In genomic region chr16:63568184-63568583, GRCh38 we compare ENCODE assay signal across 3 cellular contexts.
TF ChIP-seq lines count a peak whose summit lies in the region.

No MANE protein-coding gene starts in this region.

TF ChIP-seq in GM23338, 12 proteins besides CTCF, POLR2A, EP300 and RAD21 (continues in another document):
- TF ChIP-seq EZH2phosphoT487 (IDR thresholded peaks at IDR 0.05; ENCODE audit: unreplicated experiment) (no peak), ZNF114 (CRISPR knock-in tag; IDR thresholded peaks at IDR 0.05) (no peak), ZNF331 (CRISPR knock-in tag; IDR thresholded peaks at IDR 0.05; ENCODE audit: low read depth) (no peak), JUNB (IDR thresholded peaks at IDR 0.05; ENCODE audit: unreplicated experiment) (no peak), STAT1 (IDR thresholded peaks at IDR 0.05; ENCODE audit: unreplicated experiment) (no peak), POLR2AphosphoS5 (IDR thresholded peaks at IDR 0.05; ENCODE audit: low read depth) (no peak)
- TF ChIP-seq, protein P1, sequence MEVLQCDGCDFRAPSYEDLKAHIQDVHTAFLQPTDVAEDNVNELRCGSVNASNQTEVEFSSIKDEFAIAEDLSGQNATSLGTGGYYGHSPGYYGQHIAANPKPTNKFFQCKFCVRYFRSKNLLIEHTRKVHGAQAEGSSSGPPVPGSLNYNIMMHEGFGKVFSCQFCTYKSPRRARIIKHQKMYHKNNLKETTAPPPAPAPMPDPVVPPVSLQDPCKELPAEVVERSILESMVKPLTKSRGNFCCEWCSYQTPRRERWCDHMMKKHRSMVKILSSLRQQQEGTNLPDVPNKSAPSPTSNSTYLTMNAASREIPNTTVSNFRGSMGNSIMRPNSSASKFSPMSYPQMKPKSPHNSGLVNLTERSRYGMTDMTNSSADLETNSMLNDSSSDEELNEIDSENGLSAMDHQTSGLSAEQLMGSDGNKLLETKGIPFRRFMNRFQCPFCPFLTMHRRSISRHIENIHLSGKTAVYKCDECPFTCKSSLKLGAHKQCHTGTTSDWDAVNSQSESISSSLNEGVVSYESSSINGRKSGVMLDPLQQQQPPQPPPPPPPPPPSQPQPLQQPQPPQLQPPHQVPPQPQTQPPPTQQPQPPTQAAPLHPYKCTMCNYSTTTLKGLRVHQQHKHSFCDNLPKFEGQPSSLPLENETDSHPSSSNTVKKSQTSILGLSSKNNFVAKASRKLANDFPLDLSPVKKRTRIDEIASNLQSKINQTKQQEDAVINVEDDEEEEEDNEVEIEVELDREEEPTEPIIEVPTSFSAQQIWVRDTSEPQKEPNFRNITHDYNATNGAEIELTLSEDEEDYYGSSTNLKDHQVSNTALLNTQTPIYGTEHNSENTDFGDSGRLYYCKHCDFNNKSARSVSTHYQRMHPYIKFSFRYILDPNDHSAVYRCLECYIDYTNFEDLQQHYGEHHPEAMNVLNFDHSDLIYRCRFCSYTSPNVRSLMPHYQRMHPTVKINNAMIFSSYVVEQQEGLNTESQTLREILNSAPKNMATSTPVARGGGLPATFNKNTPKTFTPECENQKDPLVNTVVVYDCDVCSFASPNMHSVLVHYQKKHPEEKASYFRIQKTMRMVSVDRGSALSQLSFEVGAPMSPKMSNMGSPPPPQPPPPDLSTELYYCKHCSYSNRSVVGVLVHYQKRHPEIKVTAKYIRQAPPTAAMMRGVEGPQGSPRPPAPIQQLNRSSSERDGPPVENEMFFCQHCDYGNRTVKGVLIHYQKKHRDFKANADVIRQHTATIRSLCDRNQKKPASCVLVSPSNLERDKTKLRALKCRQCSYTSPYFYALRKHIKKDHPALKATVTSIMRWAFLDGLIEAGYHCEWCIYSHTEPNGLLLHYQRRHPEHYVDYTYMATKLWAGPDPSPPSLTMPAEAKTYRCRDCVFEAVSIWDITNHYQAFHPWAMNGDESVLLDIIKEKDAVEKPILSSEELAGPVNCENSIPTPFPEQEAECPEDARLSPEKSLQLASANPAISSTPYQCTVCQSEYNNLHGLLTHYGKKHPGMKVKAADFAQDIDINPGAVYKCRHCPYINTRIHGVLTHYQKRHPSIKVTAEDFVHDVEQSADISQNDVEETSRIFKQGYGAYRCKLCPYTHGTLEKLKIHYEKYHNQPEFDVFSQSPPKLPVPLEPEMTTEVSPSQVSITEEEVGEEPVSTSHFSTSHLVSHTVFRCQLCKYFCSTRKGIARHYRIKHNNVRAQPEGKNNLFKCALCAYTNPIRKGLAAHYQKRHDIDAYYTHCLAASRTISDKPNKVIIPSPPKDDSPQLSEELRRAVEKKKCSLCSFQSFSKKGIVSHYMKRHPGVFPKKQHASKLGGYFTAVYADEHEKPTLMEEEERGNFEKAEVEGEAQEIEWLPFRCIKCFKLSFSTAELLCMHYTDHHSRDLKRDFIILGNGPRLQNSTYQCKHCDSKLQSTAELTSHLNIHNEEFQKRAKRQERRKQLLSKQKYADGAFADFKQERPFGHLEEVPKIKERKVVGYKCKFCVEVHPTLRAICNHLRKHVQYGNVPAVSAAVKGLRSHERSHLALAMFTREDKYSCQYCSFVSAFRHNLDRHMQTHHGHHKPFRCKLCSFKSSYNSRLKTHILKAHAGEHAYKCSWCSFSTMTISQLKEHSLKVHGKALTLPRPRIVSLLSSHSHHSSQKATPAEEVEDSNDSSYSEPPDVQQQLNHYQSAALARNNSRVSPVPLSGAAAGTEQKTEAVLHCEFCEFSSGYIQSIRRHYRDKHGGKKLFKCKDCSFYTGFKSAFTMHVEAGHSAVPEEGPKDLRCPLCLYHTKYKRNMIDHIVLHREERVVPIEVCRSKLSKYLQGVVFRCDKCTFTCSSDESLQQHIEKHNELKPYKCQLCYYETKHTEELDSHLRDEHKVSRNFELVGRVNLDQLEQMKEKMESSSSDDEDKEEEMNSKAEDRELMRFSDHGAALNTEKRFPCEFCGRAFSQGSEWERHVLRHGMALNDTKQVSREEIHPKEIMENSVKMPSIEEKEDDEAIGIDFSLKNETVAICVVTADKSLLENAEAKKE (CRISPR knock-in tag; IDR thresholded peaks at IDR 0.05), result no peak

TF ChIP-seq in WTC11, 78 proteins besides CTCF, POLR2A, EP300 and RAD21:
- no peak for TF ChIP-seq IRF2 (CRISPR knock-in tag; IDR thresholded peaks at IDR 0.05; ENCODE audit: borderline replicate concordance, low read depth)
TF ChIP-seq in WTC11: peak in this region for 0.

TF ChIP-seq in HepG2, 621 proteins besides CTCF, POLR2A, EP300 and RAD21:
- TF ChIP-seq SNAPC2 (CRISPR knock-in tag; IDR thresholded peaks at IDR 0.05) (no peak), RNF2 (conservative IDR thresholded peaks at IDR 0.05; ENCODE audit: low read depth) (no peak), GABPA (IDR thresholded peaks at IDR 0.05; ENCODE audit: low read depth, low read length) (no peak), GABPA (CRISPR knock-in tag; IDR thresholded peaks at IDR 0.05; ENCODE audit: low read depth) (no peak)
